ENCODE assay signal across 8 cellular contexts in genomic region chr3:57079221-57079831, GRCh38. TPM values are rescaled to one million over a fixed set of nuclear protein-coding genes. Genes with fewer than 3 reads are reported as not detected.
A peak's percentile ranks its signal among the peaks of the same experiment; 100 is the strongest.
DNase-seq lines count a peak whose midpoint lies in the region; ATAC-seq and TF ChIP-seq lines count a peak whose summit lies in the region.

No MANE protein-coding gene starts in this region.

- no peak for DNase-seq in activated CD4-positive, alpha-beta T cell treated with anti-CD3 and anti-CD28 coated beads for 36 hours
- no peak for DNase-seq in activated CD4-positive, alpha-beta T cell treated with anti-CD3 and anti-CD28 coated beads for 1 hour
- DNase-seq in NCI-H510A (lab: John Stamatoyannopoulos, UW): peak; percentile 8
- peak in 1 of 2 donors; percentile 43 for DNase-seq in cardiac fibroblast (ENCODE audit: low read depth in 2 of 2)
- DNase-seq in substantia nigra (lab: John Stamatoyannopoulos, UW): peak in 19 of 49 donors; percentile 9 to 58 (median 34)
- no peak for DNase-seq in GM19238 (ENCODE audit: insufficient read length, low spot score)
- no peak for DNase-seq in NCI-H2107 treated with DMSO at 0.1 percent for 48 hours (lab: John Stamatoyannopoulos, UW; ENCODE audit: unreplicated experiment)

- H3K9me3 Mint-ChIP-seq in activated CD4-positive, alpha-beta T cell treated with anti-CD3 and anti-CD28 coated beads for 36 hours (ENCODE audit: low read depth): no peaks in the 10 kb centered on the region

- H3K27me3 Mint-ChIP-seq in activated CD4-positive, alpha-beta T cell treated with anti-CD3 and anti-CD28 coated beads for 36 hours: peaks cover 47% of the 10 kb centered on the region

- no peak overlapping the region for H3K27ac ChIP-seq in liver (ENCODE audit: low read depth in 1 of 2, low read length in 2 of 2)
- H3K27ac ChIP-seq in substantia nigra (ENCODE audit: low read depth, low read length, poor library complexity, severe bottlenecking): peak overlapping the region; percentile 58

- no peaks in the 10 kb centered on the region for H3K9me3 ChIP-seq in liver (ENCODE audit: control insufficient read depth in 4 of 4, low read length in 3 of 4)

- POLR2A ChIA-PET in activated CD4-positive, alpha-beta T cell treated with anti-CD3 and anti-CD28 coated beads for 36 hours (lab: Charles Lee): no interaction called here

- no peaks in the 10 kb centered on the region for H3K36me3 ChIP-seq in liver (ENCODE audit: control insufficient read depth in 4 of 4, insufficient read depth in 3 of 4, low read depth in 1 of 4, low read length in 3 of 4)

- whole genome bisulfite sequencing in liver: 6% methylated on average over 59 of the region's 59 CpGs

- H3K4me3 Mint-ChIP-seq in activated CD4-positive, alpha-beta T cell treated with anti-CD3 and anti-CD28 coated beads for 36 hours: no peak overlapping the region

- H3K4me1 Mint-ChIP-seq in activated CD4-positive, alpha-beta T cell treated with anti-CD3 and anti-CD28 coated beads for 36 hours: no peaks in the 10 kb centered on the region

- peaks cover 6 to 16% (median 11%) of the 10 kb centered on the region in 4 donors for H3K4me1 ChIP-seq in liver (ENCODE audit: control insufficient read depth in 4 of 4, insufficient read depth in 4 of 4, low read length in 3 of 4)

- peak; percentile 36 for ATAC-seq in activated CD4-positive, alpha-beta T cell treated with anti-CD3 and anti-CD28 coated beads for 36 hours

- H3K9ac ChIP-seq in liver (ENCODE audit: low read depth in 1 of 2, low read length in 2 of 2): no peak overlapping the region

- CTCF ChIA-PET in activated CD4-positive, alpha-beta T cell treated with anti-CD3 and anti-CD28 coated beads for 36 hours (lab: Charles Lee): no interaction called here

- H3K27me3 ChIP-seq in liver (ENCODE audit: control insufficient read depth in 4 of 4, insufficient read depth in 4 of 4, low read length in 3 of 4): peaks cover 0 to 10% (median 2%) of the 10 kb centered on the region in 4 donors

- no peak for TF ChIP-seq RAD21 in liver (IDR thresholded peaks at IDR 0.05)

- TF ChIP-seq CTCF in cardiac fibroblast (IDR thresholded peaks at IDR 0.05; ENCODE audit: low read depth, low read length) (no peak), liver (IDR thresholded peaks at IDR 0.05; ENCODE audit: low read depth, low read length, missing input control) (no peak)

- intact Hi-C loops in activated CD4-positive, alpha-beta T cell treated with anti-CD3 and anti-CD28 coated beads for 36 hours (cut with DNase I, micrococcal nuclease): no loop called here

- no peaks in the 10 kb centered on the region for H3K36me3 Mint-ChIP-seq in activated CD4-positive, alpha-beta T cell treated with anti-CD3 and anti-CD28 coated beads for 36 hours (ENCODE audit: low read depth)

- no peak overlapping the region for H3K27ac Mint-ChIP-seq in activated CD4-positive, alpha-beta T cell treated with anti-CD3 and anti-CD28 coated beads for 36 hours

- H3K4me3 ChIP-seq in cardiac fibroblast (replicated peaks in 1 of 2; ENCODE audit: low read depth in 2 of 2, low read length in 2 of 2) (peak overlapping the region; percentile 63 to 87), liver (ENCODE audit: low read depth in 1 of 3, low read length in 3 of 3) (peak overlapping the region; percentile 14 to 63 (median 40))

TF ChIP-seq in liver, 16 proteins besides CTCF, POLR2A, EP300 and RAD21:
- TF ChIP-seq EGR1 (IDR thresholded peaks at IDR 0.05; ENCODE audit: low read depth in 2 of 2) (no peak), ATF3 (IDR thresholded peaks at IDR 0.05) (no peak), YY1 (IDR thresholded peaks at IDR 0.05) (no peak)
TF ChIP-seq in liver: peak in this region for 0.

RNA-seq across cellular contexts. Expression of gene SPATA12, which starts 18.9 kb away (rescaled TPM):
- not detected for total RNA-seq in activated CD4-positive, alpha-beta T cell treated with anti-CD3 and anti-CD28 coated beads for 36 hours
- not detected for total RNA-seq in liver
- not detected for polyA plus RNA-seq in liver
